12 cellular contexts compared by ENCODE assay signal in the genomic region with DNA sequence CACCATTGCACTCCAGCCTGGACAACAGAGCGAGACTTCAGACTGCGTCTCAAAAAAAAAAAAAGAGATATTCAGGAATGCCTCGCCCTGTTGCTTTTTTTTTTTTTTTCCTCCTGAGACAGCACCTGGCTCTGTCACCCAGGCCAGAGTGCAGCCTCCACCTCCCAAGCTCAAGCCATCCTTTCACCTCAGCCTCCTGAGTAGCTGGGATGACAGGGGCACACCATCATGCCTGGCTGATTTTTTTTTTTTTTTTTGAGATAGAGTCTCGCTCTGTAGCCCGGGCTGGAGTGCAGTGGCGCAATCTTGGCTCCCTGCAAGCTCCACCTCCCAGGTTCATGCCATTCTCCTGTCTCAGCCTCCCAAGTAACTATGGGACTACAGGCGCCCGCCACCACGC. TPM values are rescaled to one million over a fixed set of nuclear protein-coding genes. Genes with fewer than 3 reads are reported as not detected.
DNase-seq lines count a peak whose midpoint lies in the region; TF ChIP-seq lines count a peak whose summit lies in the region.
"Had no signal": no experiment of that assay in that cellular context is flagged by ENCODE, and none has a peak within 500 bp of the region (broad histone marks: within the 10 kb centered on the region; RNA-seq: fewer than 3 reads in every experiment).

No MANE protein-coding gene starts in this region.

- H3K36me3 Mint-ChIP-seq in CD14-positive monocyte: peaks cover 52 to 66% of the 10 kb centered on the region in 2 donors

- no peak overlapping the region for H4K8ac ChIP-seq in trophoblast cell (ENCODE audit: low read depth, low read length)

- in situ Hi-C loops in mammary epithelial cell (cut with MboI; ENCODE audit: low sequenced_read_pairs in 2 of 2): no loop called here

- H2BK5ac ChIP-seq in trophoblast cell (ENCODE audit: low read depth, low read length, poor library complexity): no peak overlapping the region

- no peaks in the 10 kb centered on the region for H4K20me1 ChIP-seq in mammary epithelial cell (ENCODE audit: insufficient read depth, low read length)

- WGBS in trophoblast cell (ENCODE audit: extremely low coverage, insufficient coverage, insufficient read length): no CpG with 5 or more reads among the region's 9 CpGs
- 100% methylated on average over 7 of the region's 9 CpGs for WGBS in mammary epithelial cell (ENCODE audit: low coverage, missing lambda C conversion rate)

- no peak overlapping the region for H3K23ac ChIP-seq in trophoblast cell (ENCODE audit: low read length)

- no peak for TF ChIP-seq CTCF in CD14-positive monocyte (IDR thresholded peaks at IDR 0.05)
- TF ChIP-seq CTCF in RWPE1 (conservative IDR thresholded peaks at IDR 0.05; ENCODE audit: low read depth): no peak
- TF ChIP-seq CTCF in mammary epithelial cell (conservative IDR thresholded peaks at IDR 0.05 in 1 of 2, IDR thresholded peaks at IDR 0.05 in 1 of 2; ENCODE audit: extremely low read depth in 1 of 2, insufficient read depth in 1 of 2, low read depth in 1 of 2, low read length in 2 of 2): no peak

- intact Hi-C loops in CD14-positive monocyte (cut with micrococcal nuclease): loop anchor here in 1 of 2 donors (5.0 kb wide), 1 partner anchor 90 kb away; a partner anchor contains a TSS
- intact Hi-C loops in mammary epithelial cell (cut with micrococcal nuclease): no loop called here

- H3K9ac ChIP-seq in trophoblast cell (ENCODE audit: low read length): no peak overlapping the region
- H3K9ac ChIP-seq in mammary epithelial cell (ENCODE audit: insufficient read depth, low read length): no peak overlapping the region

- H3K4ac ChIP-seq in trophoblast cell (ENCODE audit: low read depth, low read length): no peak overlapping the region

- H3K27me3 ChIP-seq in trophoblast cell (ENCODE audit: insufficient read depth, low read length) (no peaks in the 10 kb centered on the region), mammary epithelial cell (ENCODE audit: insufficient read depth, low read length) (no peaks in the 10 kb centered on the region)
- H3K27me3 ChIP-seq: BLaER1 treated with 17β-estradiol and CSF1 and Interleukin-3, amounts not matched to agents 10 nM and 100 nM had no signal

- H2BK120ac ChIP-seq in trophoblast cell (ENCODE audit: insufficient read depth, low read length, poor library complexity): no peak overlapping the region

- DNase-seq in CD14-positive monocyte (ENCODE audit: low spot score) (no peak), RWPE1 (ENCODE audit: low spot score) (no peak), trophoblast cell (peak; percentile 71 to 73), ureter (ENCODE audit: low spot score) (no peak), mammary epithelial cell (no peak)
- DNase-seq: Caco-2; CD4-positive, CD25-positive, alpha-beta regulatory T cell; GOT3; H7 had no signal

- peaks cover 9 to 12% of the 10 kb centered on the region in 2 experiments for H3K36me3 ChIP-seq in trophoblast cell (ENCODE audit: control insufficient read depth in 1 of 2, insufficient read depth in 2 of 2, low read length in 2 of 2)
- H3K36me3 ChIP-seq in mammary epithelial cell (ENCODE audit: insufficient read depth, low read length): peaks cover 3% of the 10 kb centered on the region

- H3K4me3 Mint-ChIP-seq in CD14-positive monocyte: no peak overlapping the region
- H3K4me3 Mint-ChIP-seq: B cell; CD4-positive, CD25-positive, alpha-beta regulatory T cell had no signal

- no TSS peak for BruUV-seq in mammary epithelial cell (replicated peaks; lab: Mats Ljungman, UMichigan)

- no peak overlapping the region for H2AK5ac ChIP-seq in trophoblast cell (ENCODE audit: low read length)

- H3K14ac ChIP-seq in trophoblast cell (ENCODE audit: low read length): no peak overlapping the region

- no peaks in the 10 kb centered on the region for H3K79me2 ChIP-seq in trophoblast cell (ENCODE audit: control insufficient read depth, insufficient read depth, low read length, poor library complexity)
- H3K79me2 ChIP-seq in mammary epithelial cell (ENCODE audit: insufficient read depth, low read length): peaks cover 49% of the 10 kb centered on the region

- CTCF ChIA-PET in RWPE1 (lab: Yijun Ruan, JAX): interaction anchor here (0.6 kb wide), 1 partner anchor 85 kb away, joined by 4 read pairs; no protein-coding TSS in a partner anchor
- CTCF ChIA-PET in mammary epithelial cell (lab: Charles Lee; ENCODE audit: low non-redundant PET): interaction anchor here (0.6 kb wide), 1 partner anchor 100 kb away, joined by 12 read pairs; no protein-coding TSS in a partner anchor

- H3K4me1 ChIP-seq in trophoblast cell (ENCODE audit: control insufficient read depth in 1 of 2, insufficient read depth in 2 of 2, low read length in 2 of 2) (peaks cover 0 to 6% of the 10 kb centered on the region in 2 experiments), mammary epithelial cell (ENCODE audit: insufficient read depth, low read length) (peaks cover 11% of the 10 kb centered on the region)

- peak overlapping the region; percentile 90 to 97 (median 96) for H3K27ac Mint-ChIP-seq in CD14-positive monocyte
- H3K27ac Mint-ChIP-seq: B cell had no signal

- H3K27ac ChIP-seq in RWPE1 (peak overlapping the region; percentile 4; the same call in 1 of the 2 replicates), trophoblast cell (ENCODE audit: low read depth, low read length) (no peak overlapping the region), temporal lobe (ENCODE audit: low read depth, low read length) (peak overlapping the region; percentile 95), mammary epithelial cell (ENCODE audit: insufficient read depth, low read depth, low read length) (no peak overlapping the region)

- H4K12ac ChIP-seq in trophoblast cell (ENCODE audit: low read depth, low read length): no peak overlapping the region

- POLR2A ChIA-PET in RWPE1 (lab: Yijun Ruan, JAX; ENCODE audit: low non-redundant PET): interaction anchor here (0.7 kb wide), 1 partner anchor 87 kb away, joined by 7 read pairs; no protein-coding TSS in a partner anchor

- H3K9me3 Mint-ChIP-seq in CD14-positive monocyte: peaks cover 0 to 2% (median 0%) of the 10 kb centered on the region in 7 donors
- H3K9me3 Mint-ChIP-seq: CD4-positive, CD25-positive, alpha-beta regulatory T cell had no signal

- no peaks in the 10 kb centered on the region for H3K79me1 ChIP-seq in trophoblast cell (ENCODE audit: low read length)

- dilution Hi-C loops in mammary epithelial cell (cut with HindIII; ENCODE audit: low sequenced_read_pairs): no loop called here

- peaks cover 45% of the 10 kb centered on the region for H3K4me1 Mint-ChIP-seq in CD14-positive monocyte

- no peak overlapping the region for H2BK12ac ChIP-seq in trophoblast cell (ENCODE audit: low read length)

- H3K4me3 ChIP-seq in trophoblast cell (ENCODE audit: low read depth, low read length) (no peak overlapping the region), mammary epithelial cell (replicated peaks in 1 of 3; ENCODE audit: insufficient read depth in 1 of 3, low read depth in 2 of 3, low read length in 3 of 3) (no peak overlapping the region)
- H3K4me3 ChIP-seq: BLaER1 treated with 17β-estradiol and CSF1 and Interleukin-3, amounts not matched to agents 10 nM and 100 nM had no signal

- no peak overlapping the region for H3K18ac ChIP-seq in trophoblast cell (ENCODE audit: low read length)

- H4K91ac ChIP-seq in trophoblast cell (ENCODE audit: low read depth, low read length): no peak overlapping the region

- H2AFZ ChIP-seq in trophoblast cell (ENCODE audit: insufficient read depth, low read length, poor library complexity) (no peak overlapping the region), mammary epithelial cell (ENCODE audit: low read depth, low read length) (no peak overlapping the region)

- no peaks in the 10 kb centered on the region for H3K27me3 Mint-ChIP-seq in CD14-positive monocyte (ENCODE audit: low read depth in 3 of 3)
- H3K27me3 Mint-ChIP-seq: B cell; CD4-positive, CD25-positive, alpha-beta regulatory T cell had no signal

- H3K9me3 ChIP-seq in trophoblast cell (ENCODE audit: insufficient read depth, low read depth, low read length): peaks cover 2% of the 10 kb centered on the region
- H3K9me3 ChIP-seq in mammary epithelial cell (replicated peaks; ENCODE audit: insufficient read depth, low read length): no peaks in the 10 kb centered on the region
- H3K9me3 ChIP-seq: BLaER1 treated with 17β-estradiol and CSF1 and Interleukin-3, amounts not matched to agents 10 nM and 100 nM; Caco-2 had no signal

- H3K4me2 ChIP-seq in trophoblast cell (ENCODE audit: low read length): no peak overlapping the region
- no peak overlapping the region for H3K4me2 ChIP-seq in mammary epithelial cell (ENCODE audit: insufficient read depth, low read depth, low read length)

RNA-seq across cellular contexts. Expression of a gene that starts 8.0 kb away (rescaled TPM):
- polyA plus RNA-seq in CD14-positive monocyte (10 to 100 TPM; 18.8 to 26.5 TPM), mammary epithelial cell (16.6 TPM)
- polyA plus RNA-seq in trophoblast cell (2013): 13.2 and 13.6 TPM in 2 replicates
- total RNA-seq in temporal lobe (19.2 TPM), ureter (19.4 TPM), mammary epithelial cell (10 to 100 TPM; 12.5 to 13.5 TPM)
- polyA minus RNA-seq in mammary epithelial cell: 12.7 TPM

RNA-seq across cellular contexts. Expression of a gene that starts 33.1 kb away (rescaled TPM):
- polyA plus RNA-seq in CD14-positive monocyte (under 1 TPM; 0.10 to 0.20 TPM), mammary epithelial cell (10.9 TPM)
- polyA plus RNA-seq in trophoblast cell (2013): 5.6 TPM in 2 replicates
- total RNA-seq in temporal lobe (0.98 TPM), ureter (14.5 TPM), mammary epithelial cell (10 to 100 TPM in 1 of 2 donors, 1 to 10 TPM in 1; 4.7 to 22.0 TPM)
- polyA minus RNA-seq in mammary epithelial cell: 17.8 TPM

RNA-seq across cellular contexts. Expression of a gene that starts 42.0 kb away (rescaled TPM):
- 10 to 100 TPM; 35.8 to 46.2 TPM for polyA plus RNA-seq in CD14-positive monocyte
- 4.8 and 5.4 TPM in 2 replicates for polyA plus RNA-seq in trophoblast cell (2013)
- 0.98 TPM for total RNA-seq in temporal lobe
- 20.5 TPM for total RNA-seq in ureter
- 10 to 100 TPM; 17.8 to 18.6 TPM for total RNA-seq in mammary epithelial cell
- 16.1 TPM for polyA plus RNA-seq in mammary epithelial cell
- polyA minus RNA-seq in mammary epithelial cell: 4.9 TPM

RNA-seq across cellular contexts. Expression of a gene that starts 42.0 kb away (rescaled TPM):
- polyA plus RNA-seq in CD14-positive monocyte (1 to 10 TPM; 3.2 to 5.2 TPM), mammary epithelial cell (6.1 TPM)
- polyA plus RNA-seq in trophoblast cell (2013): 3.0 and 3.5 TPM in 2 replicates
- total RNA-seq in temporal lobe (0.49 TPM), ureter (12.5 TPM), mammary epithelial cell (10 to 100 TPM; 12.0 to 14.6 TPM)
- not detected for polyA minus RNA-seq in mammary epithelial cell

RNA-seq across cellular contexts. Expression of a gene that starts 46.8 kb away (rescaled TPM):
- not detected for polyA plus RNA-seq in CD14-positive monocyte
- polyA plus RNA-seq in trophoblast cell (2013): 4.6 and 5.1 TPM in 2 replicates
- total RNA-seq in temporal lobe: 5.9 TPM
- total RNA-seq in ureter: 52.0 TPM
- 10 to 100 TPM in 1 of 2 donors, 1 to 10 TPM in 1; 2.3 to 19.9 TPM for total RNA-seq in mammary epithelial cell
- 3.6 TPM for polyA plus RNA-seq in mammary epithelial cell
- 1.8 TPM for polyA minus RNA-seq in mammary epithelial cell
- polyA plus RNA-seq: CD4-positive, CD25-positive, alpha-beta regulatory T cell had no signal

Comparison
In these comparisons a context has a peak if more than half of its experiments do, and no peak if none do; other contexts are left out.
1. DNase-seq: peak in trophoblast cell (2 of 2); none in CD14-positive monocyte (single experiment), RWPE1 (single experiment), ureter (single experiment) and mammary epithelial cell (single experiment).
2. H3K27ac ChIP-seq: peak in RWPE1 (single experiment) and temporal lobe (single experiment); none in trophoblast cell (single experiment) and mammary epithelial cell (single experiment).